Comparison of ENCODE assay signal across 8 cellular contexts in the genomic region with DNA sequence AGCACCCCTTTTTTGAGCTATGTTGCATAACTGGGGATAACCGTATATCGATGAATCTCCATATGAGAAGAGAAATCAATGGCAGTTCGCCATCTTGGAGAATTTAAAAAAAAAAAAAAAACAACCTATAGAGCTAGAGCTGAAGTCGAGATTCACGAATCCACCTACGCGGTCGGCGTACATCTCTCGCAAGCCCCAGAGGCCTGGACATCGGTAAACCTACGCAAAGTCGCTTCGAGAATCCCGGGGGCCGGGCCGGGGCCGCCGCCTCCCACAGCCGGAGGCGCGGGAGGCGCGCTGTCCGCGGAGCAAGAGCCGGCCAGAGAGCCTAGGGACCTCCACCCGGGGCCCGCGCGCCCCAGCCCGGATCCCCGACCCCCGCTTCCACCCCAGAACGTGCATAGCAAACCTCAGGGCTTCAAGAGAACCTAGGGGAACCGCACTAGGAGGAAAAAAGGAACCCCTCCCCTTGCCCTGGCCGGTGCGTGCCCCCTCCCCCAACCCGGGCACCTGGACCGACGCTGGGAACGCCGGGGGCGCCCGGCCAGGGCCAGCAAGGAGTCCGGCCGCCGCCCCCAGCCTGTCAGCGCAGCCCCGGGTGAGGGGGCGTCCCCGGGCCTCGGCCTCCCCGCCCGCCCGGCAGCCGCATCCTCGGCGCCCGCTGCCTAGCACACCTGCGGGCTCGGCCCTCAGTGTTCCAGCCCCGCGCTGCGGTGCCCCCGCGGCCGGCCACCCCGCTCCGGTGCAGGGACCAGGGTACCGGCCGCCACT. TPM values are rescaled to one million over a fixed set of nuclear protein-coding genes. Genes with fewer than 3 reads are reported as not detected.
DNase-seq lines count a peak whose midpoint lies in the region; ATAC-seq and TF ChIP-seq lines count a peak whose summit lies in the region.

No MANE protein-coding gene starts in this region.

- H3K9me3 ChIP-seq in BE2C (no peaks in the 10 kb centered on the region), mononuclear cell (ENCODE audit: low read depth, low read length) (no peaks in the 10 kb centered on the region)

- no peak for TF ChIP-seq CTCF in BE2C (IDR thresholded peaks at IDR 0.05; ENCODE audit: low read depth, low read length)
- no peak for TF ChIP-seq CTCF in epithelial cell of proximal tubule (conservative IDR thresholded peaks at IDR 0.05; ENCODE audit: low read depth, low read length)

- DNase-seq in BE2C (peak; percentile 79), NCI-H82 (lab: John Stamatoyannopoulos, UW) (peak; percentile 77), activated T-cell treated with anti-CD3 and anti-CD28 coated beads for 48 hours (ENCODE audit: low read depth) (peak; percentile 54), epithelial cell of proximal tubule (ENCODE audit: low read depth) (no peak)
- peak; percentile 53 to 62 for DNase-seq in stimulated activated CD8-positive, alpha-beta memory T cell treated with anti-CD3 and anti-CD28 coated beads, Interleukin-2, amount 100 ng/mL, for 1 hour (ENCODE audit: low read depth in 2 of 2)

- H3K4me3 ChIP-seq in BE2C (ENCODE audit: low read depth, low read length) (peak overlapping the region; percentile 71), epithelial cell of proximal tubule (ENCODE audit: low read depth, low read length) (peak overlapping the region; percentile 82), mononuclear cell (ENCODE audit: low read length) (peak overlapping the region; percentile 43)

- H3K36me3 ChIP-seq in BE2C = peaks cover 26% of the 10 kb centered on the region

- no peaks in the 10 kb centered on the region for H3K27me3 ChIP-seq in BE2C
- H3K27me3 ChIP-seq in mononuclear cell (ENCODE audit: insufficient read depth, low read length) = peaks cover 62% of the 10 kb centered on the region

- H3K4me1 ChIP-seq in BE2C (no peaks in the 10 kb centered on the region), mononuclear cell (ENCODE audit: insufficient read depth, low read length) (peaks cover 18% of the 10 kb centered on the region)

- ATAC-seq in GM19351 (IDR thresholded peaks at IDR 0.05; ENCODE audit: unreplicated experiment) = peak; percentile 75
- ATAC-seq in HG03460 (IDR thresholded peaks at IDR 0.05; ENCODE audit: unreplicated experiment) = peak; percentile 58

RNA-seq across cellular contexts. Expression of a gene that starts 0.6 kb away (rescaled TPM):
- 84.8 TPM for polyA plus RNA-seq in BE2C (2012; ENCODE audit: insufficient read depth, insufficient read length, low read depth)
- total RNA-seq in epithelial cell of proximal tubule (112 and 137 TPM in 2 replicates), mononuclear cell (9.4 TPM)

Comparison
In these comparisons a context has a peak if more than half of its experiments do, and no peak if none do; other contexts are left out.
1. RNA of a gene that starts 0.6 kb away (total RNA-seq): 112 to 137 TPM in epithelial cell of proximal tubule; 9.4 TPM in mononuclear cell (single experiment); every median in the first group is over 10 times any median in the second.
2. Peak in every context shown above with its lines, with median percentiles within 50 percentile points of each other: H3K4me3 ChIP-seq.